8 cellular contexts compared by ENCODE assay signal in genomic region chr10:25174461-25175230, GRCh38. TPM values are rescaled to one million over a fixed set of nuclear protein-coding genes. Genes with fewer than 3 reads are reported as not detected.
DNase-seq lines count a peak whose midpoint lies in the region; ATAC-seq and TF ChIP-seq lines count a peak whose summit lies in the region.

TSS of gene GPR158 (plus strand) at chr10:25175001. CDS start at chr10:25175421, 420 bp downstream.

- H3K36me3 ChIP-seq in smooth muscle cell (ENCODE audit: low read depth): no peaks in the 10 kb centered on the region

- H3K9me3 ChIP-seq in AG04450 (ENCODE audit: control insufficient read depth, insufficient read depth, low read length): peaks cover 13% of the 10 kb centered on the region
- no peaks in the 10 kb centered on the region for H3K9me3 ChIP-seq in smooth muscle cell (replicated peaks; ENCODE audit: low read depth)

- POLR2A ChIA-PET in AG04450 (lab: Yijun Ruan, JAX): no interaction called here

- H4K20me1 ChIP-seq in smooth muscle cell (ENCODE audit: low read depth): peaks cover 5% of the 10 kb centered on the region

- peaks cover 19% of the 10 kb centered on the region for H3K4me1 ChIP-seq in smooth muscle cell (ENCODE audit: low read depth)

- peak within 1 kb of the TSS; percentile 91 for H3K4me2 ChIP-seq in smooth muscle cell

- peak; percentile 57 for ATAC-seq in GM21423 (IDR thresholded peaks at IDR 0.05; ENCODE audit: unreplicated experiment)

- H3F3A ChIP-seq in smooth muscle cell (ENCODE audit: low read depth): no peaks in the 10 kb centered on the region

- H3K4me3 ChIP-seq in AG04450 (ENCODE audit: low read depth, low read length): peak within 1 kb of the TSS; percentile 55
- peak within 1 kb of the TSS; percentile 74 for H3K4me3 ChIP-seq in coronary artery
- H3K4me3 ChIP-seq in smooth muscle cell: peak within 1 kb of the TSS; percentile 68

- CTCF ChIA-PET in AG04450 (lab: Charles Lee): no interaction called here

- H3K79me2 ChIP-seq in smooth muscle cell (ENCODE audit: low read depth): no peaks in the 10 kb centered on the region

- H3K9ac ChIP-seq in smooth muscle cell (ENCODE audit: low read depth): no peak within 1 kb of the TSS

- WGBS in smooth muscle cell (ENCODE audit: low lambda C conversion rate): 2% methylated on average over 67 of the region's 83 CpGs

- H3K27ac ChIP-seq in AG04450 (ENCODE audit: low read depth, low read length): no peak within 1 kb of the TSS
- H3K27ac ChIP-seq in coronary artery: no peak within 1 kb of the TSS
- no peak within 1 kb of the TSS for H3K27ac ChIP-seq in smooth muscle cell (ENCODE audit: low read depth)

- H3K27me3 ChIP-seq in AG04450 (ENCODE audit: control insufficient read depth, insufficient read depth, low read length): peaks cover 18% of the 10 kb centered on the region
- peaks cover 72% of the 10 kb centered on the region for H3K27me3 ChIP-seq in smooth muscle cell (ENCODE audit: low read depth)

- peak within 1 kb of the TSS; percentile 84 for H2AFZ ChIP-seq in smooth muscle cell (ENCODE audit: low read depth)

- DNase-seq in AG04450 (ENCODE audit: low read depth, low spot score): peak; percentile 61
- DNase-seq in NCI-H2029 treated with DMSO at 0.1 percent for 48 hours (lab: John Stamatoyannopoulos, UW): peak; percentile 25
- DNase-seq in activated CD4-positive, alpha-beta T cell treated with anti-CD3 and anti-CD28 coated beads for 4 hours: peak; percentile 23 to 26
- peak; percentile 86 for DNase-seq in coronary artery (ENCODE audit: low spot score)
- peak; percentile 97 for DNase-seq in islet precursor cell
- peak; percentile 76 for DNase-seq in smooth muscle cell (lab: John Stamatoyannopoulos, UW; ENCODE audit: unreplicated experiment)
- no peak for DNase-seq in SHP77 (lab: John Stamatoyannopoulos, UW)

- TF ChIP-seq CTCF in AG04450 (IDR thresholded peaks at IDR 0.05; ENCODE audit: low read depth, low read length) (no peak), coronary artery (IDR thresholded peaks at IDR 0.05) (no peak), smooth muscle cell (IDR thresholded peaks at IDR 0.05; ENCODE audit: borderline replicate concordance, insufficient read depth, poor library complexity, severe bottlenecking) (no peak)

RNA-seq across cellular contexts. Expression of gene GPR158, which starts in this region (rescaled TPM):
- polyA plus RNA-seq in AG04450 (2011; rRNA removed): not detected in 2 replicates
- polyA minus RNA-seq in AG04450 (2011; rRNA and poly(A)+ RNA removed): not detected in 2 replicates
- total RNA-seq in smooth muscle cell: 5.5 and 10.1 TPM in 2 replicates
- 1.5 and 1.8 TPM in 2 replicates for polyA plus RNA-seq in smooth muscle cell

Comparison
In these comparisons a context has a peak if more than half of its experiments do, and no peak if none do; other contexts are left out.
1. Peak in DNase-seq and H3K4me3 ChIP-seq in AG04450; RNA of the gene not detected or under 1 TPM.
2. DNase-seq: peak in NCI-H2029 treated with DMSO at 0.1 percent for 48 hours (single experiment), activated CD4-positive, alpha-beta T cell treated with anti-CD3 and anti-CD28 coated beads for 4 hours (2 of 2), coronary artery (single experiment), islet precursor cell (single experiment) and smooth muscle cell (single experiment); none in SHP77 (0 of 2).
3. Peak in every context shown above with its lines, with median percentiles within 50 percentile points of each other: H3K4me3 ChIP-seq.